In genomic region chr10:101238732-101239105, GRCh38 we compare ENCODE assay signal across 11 cellular contexts. TPM values are rescaled to one million over a fixed set of nuclear protein-coding genes. Genes with fewer than 3 reads are reported as not detected.
A peak's percentile ranks its signal among the peaks of the same experiment; 100 is the strongest.
DNase-seq lines count a peak whose midpoint lies in the region; ATAC-seq, FAIRE-seq and TF ChIP-seq lines count a peak whose summit lies in the region.
"Had no signal": no experiment of that assay in that cellular context is flagged by ENCODE, and none has a peak within 500 bp of the region (broad histone marks: within the 10 kb centered on the region; RNA-seq: fewer than 3 reads in every experiment).

No MANE protein-coding gene starts in this region.

- BruUV-seq in GM12878 (replicated peaks; lab: Mats Ljungman, UMichigan) = no TSS peak

- peak; percentile 55 for DNase-seq in stimulated activated CD4-positive, alpha-beta T cell treated with anti-CD3 and anti-CD28 coated beads, Interleukin-15, amount 100 ng/mL, for 24 hours
- DNase-seq in stimulated activated CD4-positive, alpha-beta T cell treated with anti-CD3 and anti-CD28 coated beads, Interleukin-4, amount 100 ng/mL, for 1 hour = no peak
- no peak for DNase-seq in GM12878 (ENCODE audit: low read depth, low spot score)
- DNase-seq in kidney tubule cell (ENCODE audit: low spot score) = peak; percentile 26
- DNase-seq in foreskin melanocyte = no peak
- DNase-seq in NCI-H146 treated with DMSO at 0.1 percent for 48 hours (lab: John Stamatoyannopoulos, UW; ENCODE audit: unreplicated experiment) = no peak
- DNase-seq: DMS 273 treated with DMSO at 0.1 percent for 48 hours had no signal

- in situ Hi-C loops in GM12878 (cut with MboI) = no loop called here

- CTCF ChIA-PET in GM12878 (lab: Yijun Ruan, JAX) = interaction anchor here (1.0 to 2.1 kb wide), 3 partner anchors 11 to 77 kb away, joined by 3 to 5 read pairs (median 4); no protein-coding TSS in a partner anchor

- no peak for TF ChIP-seq POLR2A in GM12878 (IDR thresholded peaks at IDR 0.05; ENCODE audit: low read depth, low read length)

- peak; percentile 38 to 75 (median 55); a peak in 5 of 6 replicates for TF ChIP-seq CTCF in GM12878 (IDR thresholded peaks at IDR 0.05 in 2 of 3, conservative IDR thresholded peaks at IDR 0.05 in 1 of 3; ENCODE audit: control insufficient read depth in 2 of 3, extremely low read depth in 1 of 3, insufficient read depth in 1 of 3, low read depth in 3 of 3, low read length in 3 of 3)

- TF ChIP-seq RAD21 in GM12878 (IDR thresholded peaks at IDR 0.05; ENCODE audit: insufficient read depth, low read depth, low read length) = 0 out of 2 replicates have a peak, but pooled peaks have one; percentile 8

- no peaks in the 10 kb centered on the region for H3K9me3 ChIP-seq in GM12878 (replicated peaks; ENCODE audit: control insufficient read depth, insufficient read depth, low read length)

- H3K27me3 ChIP-seq in GM12878 (replicated peaks in 1 of 2; ENCODE audit: control insufficient read depth in 2 of 2, insufficient read depth in 2 of 2, low read length in 1 of 2) = peaks cover 21 to 35% of the 10 kb centered on the region in 2 experiments

- no peaks in the 10 kb centered on the region for H3K36me3 ChIP-seq in GM12878 (ENCODE audit: control insufficient read depth in 2 of 2, insufficient read depth in 2 of 2, low read length in 1 of 2)

- H3K79me2 ChIP-seq in GM12878 (ENCODE audit: control insufficient read depth, insufficient read depth, low read length) = no peaks in the 10 kb centered on the region

- no peak for FAIRE-seq in GM12878 (lab: Jason Lieb, UNC)
- FAIRE-seq: HTR-8/SVneo had no signal

- 29% methylated on average over 24 of the region's 24 CpGs for WGBS in GM12878 (ENCODE audit: insufficient coverage, insufficient replicate concordance, low lambda C conversion rate, missing lambda C conversion rate)

- ATAC-seq in GM12878 (peak; percentile 82), GM21526 (IDR thresholded peaks at IDR 0.05; ENCODE audit: low FRiP score, unreplicated experiment) (no peak), GM21723 (IDR thresholded peaks at IDR 0.05; ENCODE audit: unreplicated experiment) (no peak)

- no peak overlapping the region for H3K4me2 ChIP-seq in GM12878 (ENCODE audit: control insufficient read depth, insufficient read depth)

- intact Hi-C loops in GM12878 (cut with micrococcal nuclease; ENCODE audit: unreplicated experiment) = no loop called here

- H3K27ac ChIP-seq in GM12878 (ENCODE audit: control insufficient read depth, insufficient read depth) = no peak overlapping the region

- no peaks in the 10 kb centered on the region for H4K20me1 ChIP-seq in GM12878 (ENCODE audit: control insufficient read depth, insufficient read depth)

- H2AFZ ChIP-seq in GM12878 (ENCODE audit: control insufficient read depth, low read depth, low read length) = no peak overlapping the region

- SMC1A ChIA-PET in GM12878 (lab: Charles Lee; ENCODE audit: uncharacterized antibody, unreplicated experiment) = interaction anchor here (0.5 to 1.1 kb wide), 2 partner anchors 24 to 229 kb away, joined by 3 read pairs; no protein-coding TSS in a partner anchor

- RAD21 ChIA-PET in GM12878 (lab: Charles Lee; ENCODE audit: unreplicated experiment) = no interaction called here

- H3K9ac ChIP-seq in GM12878 (ENCODE audit: control insufficient read depth, insufficient read depth, low read length) = no peak overlapping the region

- POLR2A ChIA-PET in GM12878 (lab: Charles Lee) = no interaction called here

- H3K4me1 ChIP-seq in GM12878 (ENCODE audit: control insufficient read depth, insufficient read depth, low read length) = no peaks in the 10 kb centered on the region

- no peak overlapping the region for H3K4me3 ChIP-seq in GM12878

- no peak for TF ChIP-seq EP300 in GM12878 (IDR thresholded peaks at IDR 0.05; ENCODE audit: borderline replicate concordance in 1 of 2, control insufficient read depth in 1 of 2, low read depth in 2 of 2, low read length in 2 of 2)

TF ChIP-seq in GM12878, 131 proteins besides CTCF, POLR2A, EP300 and RAD21:
- no peak for TF ChIP-seq RCOR1 (conservative IDR thresholded peaks at IDR 0.05; ENCODE audit: low read depth, low read length)

RNA-seq across cellular contexts. Expression of gene LBX1, which starts 9.5 kb away (rescaled TPM):
- not detected in 2 replicates for total RNA-seq in GM12878 (2013; cell fraction: nucleolus; rRNA removed)
- total RNA-seq in GM12878 (2014; rRNA removed) (not detected in 2 replicates), GM12878 (2014; rRNA removed; fragmentation: Illumina TruSeq; extraction: Trizol) (not detected in 2 replicates), GM12878 (2021) (not detected in 2 replicates)
- not detected for polyA plus RNA-seq in GM12878 (2011; ENCODE audit: low read depth)
- polyA plus RNA-seq in GM12878 (2011; rRNA removed) (not detected in 2 replicates), GM12878 (2014; fragmentation: Illumina TruSeq; extraction: Trizol) (not detected in 2 replicates), GM12878 (2014; fragmentation: Nextera tagmentation; extraction: Ambion mirVana) (not detected), GM12878 (2014; rRNA removed) (not detected in 2 replicates), GM12878 (2016; fragmentation: Nextera tagmentation; extraction: Ambion mirVana) (not detected)
- not detected in 2 replicates for polyA plus RNA-seq in GM12878 (2011; cell fraction: cytosol; rRNA removed)
- not detected in 2 replicates for polyA plus RNA-seq in GM12878 (2011; cell fraction: nucleus; rRNA removed)
- polyA plus RNA-seq in GM12878 (2012) = not detected in 2 replicates
- polyA minus RNA-seq in GM12878 (2011; rRNA and poly(A)+ RNA removed) = not detected in 2 replicates
- polyA minus RNA-seq in GM12878 (2011; cell fraction: cytosol; rRNA and poly(A)+ RNA removed) = not detected in 2 replicates
- not detected in 2 replicates for polyA minus RNA-seq in GM12878 (2011; cell fraction: nucleus; rRNA and poly(A)+ RNA removed)
- total RNA-seq: pulmonary artery endothelial cell had no signal

Comparison
In these comparisons a context has a peak if more than half of its experiments do, and no peak if none do; other contexts are left out.
1. DNase-seq: peak in stimulated activated CD4-positive, alpha-beta T cell treated with anti-CD3 and anti-CD28 coated beads, Interleukin-15, amount 100 ng/mL, for 24 hours (single experiment) and kidney tubule cell (single experiment); none in stimulated activated CD4-positive, alpha-beta T cell treated with anti-CD3 and anti-CD28 coated beads, Interleukin-4, amount 100 ng/mL, for 1 hour (single experiment), GM12878 (single experiment), foreskin melanocyte (single experiment) and NCI-H146 treated with DMSO at 0.1 percent for 48 hours (single experiment).